9 cellular contexts compared by ENCODE assay signal in the genomic region with DNA sequence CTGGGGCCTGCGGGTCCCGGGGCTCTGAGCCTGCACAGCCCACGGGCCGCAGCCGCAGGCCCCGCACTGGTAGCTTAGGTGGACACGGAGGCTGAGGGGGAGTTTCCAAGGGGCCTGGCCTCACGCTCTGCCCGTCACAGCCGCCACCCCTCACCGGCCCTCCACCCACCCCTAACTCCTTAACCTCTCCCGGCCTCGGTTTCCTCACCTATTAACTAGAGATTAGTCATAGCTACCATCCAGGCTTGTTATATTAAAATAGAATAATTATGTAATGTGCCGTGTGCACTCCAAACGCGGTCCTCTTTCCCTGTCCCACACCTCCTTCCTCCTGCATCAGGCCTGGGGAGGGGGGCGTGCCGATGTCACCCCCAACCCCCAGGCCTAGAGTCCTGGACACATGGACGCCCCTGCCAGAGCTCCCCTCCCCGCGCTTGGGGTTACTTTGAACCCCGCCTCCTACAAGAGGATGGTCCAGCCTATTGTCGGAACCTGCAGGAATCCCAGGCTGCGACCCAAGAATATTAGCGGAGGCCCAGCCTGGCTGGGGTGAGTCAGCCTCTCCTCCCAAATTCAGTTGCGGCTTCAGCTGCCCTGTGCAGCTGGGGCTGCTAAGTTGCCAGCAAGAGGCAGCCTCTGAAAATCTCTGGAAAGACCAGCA. TPM values are rescaled to one million over a fixed set of nuclear protein-coding genes. Genes with fewer than 3 reads are reported as not detected.
A peak's percentile ranks its signal among the peaks of the same experiment; 100 is the strongest.
DNase-seq lines count a peak whose midpoint lies in the region; ATAC-seq, FAIRE-seq and TF ChIP-seq lines count a peak whose summit lies in the region.
"Had no signal": no experiment of that assay in that cellular context is flagged by ENCODE, and none has a peak within 500 bp of the region (broad histone marks: within the 10 kb centered on the region; RNA-seq: fewer than 3 reads in every experiment).

No MANE protein-coding gene starts in this region.

- peaks cover 2% of the 10 kb centered on the region for H3K4me1 ChIP-seq in iPS-15b (ENCODE audit: control insufficient read depth, insufficient read depth, low read length)
- H3K4me1 ChIP-seq in spleen: peaks cover 42 to 98% (median 90%) of the 10 kb centered on the region in 6 donors

- CTCF ChIA-PET in activated naive CD4-positive, alpha-beta T cell treated with anti-CD3 and anti-CD28 coated beads, Interleukin-2, amount 10 ng/mL, durations not matched to agents 7 days and 5 days (lab: Charles Lee): interaction anchor here (1.1 kb wide), 2 partner anchors 13 to 91 kb away, joined by 3 read pairs; no protein-coding TSS in a partner anchor

- no peaks in the 10 kb centered on the region for H3K9me3 ChIP-seq in iPS-15b (ENCODE audit: control insufficient read depth, insufficient read depth, low read length)
- H3K9me3 ChIP-seq in spleen: no peaks in the 10 kb centered on the region

- intact Hi-C loops in spleen (cut with DNase I; ENCODE audit: low total_unique reads): no loop called here

- peaks cover 46% of the 10 kb centered on the region for H3K27me3 Mint-ChIP-seq in activated naive CD4-positive, alpha-beta T cell treated with anti-CD3 and anti-CD28 coated beads, Interleukin-2, amount 10 ng/mL, durations not matched to agents 7 days and 5 days

- peaks cover 78% of the 10 kb centered on the region for H3K4me1 Mint-ChIP-seq in activated naive CD4-positive, alpha-beta T cell treated with anti-CD3 and anti-CD28 coated beads, Interleukin-2, amount 10 ng/mL, durations not matched to agents 7 days and 5 days

- H3K27me3 ChIP-seq in iPS-15b (ENCODE audit: control insufficient read depth, insufficient read depth, low read length) (peaks cover 27% of the 10 kb centered on the region), spleen (replicated peaks in 1 of 7) (peaks cover 0 to 6% (median 0%) of the 10 kb centered on the region in 7 donors)

- H3K9ac ChIP-seq in iPS-15b (ENCODE audit: low read depth, low read length): no peak overlapping the region

- no peak for ATAC-seq in GM21423 (IDR thresholded peaks at IDR 0.05; ENCODE audit: unreplicated experiment)

- no peaks in the 10 kb centered on the region for H3K36me3 Mint-ChIP-seq in activated naive CD4-positive, alpha-beta T cell treated with anti-CD3 and anti-CD28 coated beads, Interleukin-2, amount 10 ng/mL, durations not matched to agents 7 days and 5 days

- peak overlapping the region; percentile 56 for H3K4me3 Mint-ChIP-seq in activated naive CD4-positive, alpha-beta T cell treated with anti-CD3 and anti-CD28 coated beads, Interleukin-2, amount 10 ng/mL, durations not matched to agents 7 days and 5 days

- no peak for DNase-seq in activated naive CD4-positive, alpha-beta T cell treated with anti-CD3 and anti-CD28 coated beads, Interleukin-2, amount 10 ng/mL, durations not matched to agents 7 days and 5 days
- no peak for DNase-seq in activated naive CD4-positive, alpha-beta T cell treated with Interleukin-2 at 50 U/mL for 16 hours
- peak; percentile 85 for DNase-seq in spleen
- no peak for DNase-seq in GM12891 (ENCODE audit: insufficient read length, low spot score)
- DNase-seq in NCI-H2029 (lab: John Stamatoyannopoulos, UW): no peak

- H3K27ac Mint-ChIP-seq in activated naive CD4-positive, alpha-beta T cell treated with anti-CD3 and anti-CD28 coated beads, Interleukin-2, amount 10 ng/mL, durations not matched to agents 7 days and 5 days: peak overlapping the region; percentile 95

- H3K27ac ChIP-seq in angular gyrus (ENCODE audit: low read depth, low read length) (peak overlapping the region; percentile 69), spleen (peak overlapping the region; percentile 66 to 92 (median 86))

- 35 to 54% (median 43%) methylated on average over 23 to 26 of the region's 26 CpGs for WGBS in spleen, 5 donors

- TF ChIP-seq CTCF in spleen (IDR thresholded peaks at IDR 0.05 in 8 of 11, conservative IDR thresholded peaks at IDR 0.05 in 3 of 11): no peak

- H3K9me3 Mint-ChIP-seq in activated naive CD4-positive, alpha-beta T cell treated with anti-CD3 and anti-CD28 coated beads, Interleukin-2, amount 10 ng/mL, durations not matched to agents 7 days and 5 days: no peaks in the 10 kb centered on the region

- TF ChIP-seq POLR2A in spleen (IDR thresholded peaks at IDR 0.05): no peak
- TF ChIP-seq POLR2A in GM12891 (IDR thresholded peaks at IDR 0.05; ENCODE audit: low read depth, low read length): no peak

- H3K4me3 ChIP-seq in iPS-15b (ENCODE audit: low read depth, low read length): peak overlapping the region; percentile 41
- H3K4me3 ChIP-seq in spleen: peak overlapping the region; percentile 26 to 69 (median 36)

- H3K36me3 ChIP-seq in iPS-15b (ENCODE audit: control insufficient read depth, insufficient read depth, low read length): no peaks in the 10 kb centered on the region
- H3K36me3 ChIP-seq in spleen: no peaks in the 10 kb centered on the region

- no peak for FAIRE-seq in GM12891 (lab: Jason Lieb, UNC)
- FAIRE-seq: G401.6 had no signal

TF ChIP-seq in GM12891, 5 proteins besides CTCF, POLR2A, EP300 and RAD21:
- TF ChIP-seq TAF1 (IDR thresholded peaks at IDR 0.05; ENCODE audit: low read depth, low read length) (no peak), SPI1 (IDR thresholded peaks at IDR 0.05; ENCODE audit: low read depth, low read length) (no peak), PAX5 (IDR thresholded peaks at IDR 0.05; ENCODE audit: insufficient read depth, low read length, severe bottlenecking) (no peak), POU2F2 (IDR thresholded peaks at IDR 0.05; ENCODE audit: low read depth, low read length) (no peak), POLR2AphosphoS5 (IDR thresholded peaks at IDR 0.05; ENCODE audit: low read depth, low read length) (no peak)

RNA-seq across cellular contexts. Expression of a gene that starts 17.3 kb away (rescaled TPM):
- 100 to 1,000 TPM in 4 of 7 donors, 10 to 100 TPM in 3; 21.4 to 164 (median 103) TPM for total RNA-seq in spleen
- polyA plus RNA-seq in spleen: 10 to 100 TPM; 10.7 to 22.2 (median 12.2) TPM
- 2.0 TPM for polyA plus RNA-seq in GM12891 (2012; ENCODE audit: low read depth, missing spikeins)

RNA-seq across cellular contexts. Expression of a gene that starts 35.9 kb away (rescaled TPM):
- 100 to 1,000 TPM in 6 of 7 donors, 10 to 100 TPM in 1; 60.1 to 217 (median 112) TPM for total RNA-seq in spleen
- polyA plus RNA-seq in spleen: 10 to 100 TPM; 20.0 to 34.7 (median 20.5) TPM
- polyA plus RNA-seq in GM12891 (2012; ENCODE audit: low read depth, missing spikeins): 18.5 TPM
